1 cellular context compared by ENCODE assay signal in genomic region chr14:75250800-75251199, GRCh38.
TF ChIP-seq lines count a peak whose summit lies in the region.

No MANE protein-coding gene starts in this region.

TF ChIP-seq in H1, 55 proteins besides CTCF, POLR2A, EP300 and RAD21 (continued from another document):
- no peak for TF ChIP-seq TEAD4 (IDR thresholded peaks at IDR 0.05; ENCODE audit: low read depth, low read length)
- TF ChIP-seq KDM5A (IDR thresholded peaks at IDR 0.05; ENCODE audit: low read length), result no peak
- no peak for TF ChIP-seq SRF (IDR thresholded peaks at IDR 0.05; ENCODE audit: low read depth, low read length)
- no peak for TF ChIP-seq SAP30 (IDR thresholded peaks at IDR 0.05; ENCODE audit: insufficient read depth, insufficient replicate concordance, low read length)
- no peak for TF ChIP-seq CBX5 (IDR thresholded peaks at IDR 0.05; ENCODE audit: low read depth, low read length)
- TF ChIP-seq SP1 (IDR thresholded peaks at IDR 0.05; ENCODE audit: low read depth, low read length), result no peak
- TF ChIP-seq RXRA (IDR thresholded peaks at IDR 0.05; ENCODE audit: insufficient read depth, low read depth, low read length), result no peak
- no peak for TF ChIP-seq RBBP5 (IDR thresholded peaks at IDR 0.05; ENCODE audit: borderline replicate concordance, low read depth, low read length)
- no peak for TF ChIP-seq SIRT6 (IDR thresholded peaks at IDR 0.05; ENCODE audit: low read length)
- TF ChIP-seq SIN3A (conservative IDR thresholded peaks at IDR 0.05 in 1 of 2, IDR thresholded peaks at IDR 0.05 in 1 of 2; ENCODE audit: low read depth in 1 of 2, low read length in 2 of 2), result no peak
- TF ChIP-seq SIX5 (IDR thresholded peaks at IDR 0.05; ENCODE audit: low read depth, low read length), result no peak
- no peak for TF ChIP-seq KDM4A (IDR thresholded peaks at IDR 0.05; ENCODE audit: low read depth, low read length, severe bottlenecking)
- no peak for TF ChIP-seq EGR1 (IDR thresholded peaks at IDR 0.05; ENCODE audit: borderline replicate concordance, low read depth, low read length)
